10 cellular contexts compared by ENCODE assay signal in genomic region chr6:30829639-30830250, GRCh38. TPM values are rescaled to one million over a fixed set of nuclear protein-coding genes. Genes with fewer than 3 reads are reported as not detected.
DNase-seq lines count a peak whose midpoint lies in the region; ATAC-seq and TF ChIP-seq lines count a peak whose summit lies in the region.
"Had no signal": no experiment of that assay in that cellular context is flagged by ENCODE, and none has a peak within 500 bp of the region (broad histone marks: within the 10 kb centered on the region; RNA-seq: fewer than 3 reads in every experiment).

No MANE protein-coding gene starts in this region.

- no peaks in the 10 kb centered on the region for H3K27me3 Mint-ChIP-seq in CD8-positive, alpha-beta T cell (ENCODE audit: low read depth)

- H3K27ac ChIP-seq in CD8-positive, alpha-beta T cell (ENCODE audit: low read depth, low read length), result peak overlapping the region; percentile 67
- H3K27ac ChIP-seq in OCI-LY1 (ENCODE audit: low read depth, low read length, poor library complexity, severe bottlenecking) (no peak overlapping the region), colonic mucosa (peak overlapping the region; percentile 41), GM23248 (no peak overlapping the region)

- intact Hi-C loops in CD8-positive, alpha-beta T cell (cut with DNase I, micrococcal nuclease), result loop anchor here (2.0 to 5.0 kb wide), 2 partner anchors 85 to 298 kb away; partner anchors contain the start of gene IER3 (in 1 of the 2)
- intact Hi-C loops in colonic mucosa (cut with DNase I) (loop anchor here (2.0 to 5.0 kb wide), 2 partner anchors 47 to 258 kb away; no protein-coding TSS in a partner anchor), posterior vena cava (cut with DNase I) (loop anchor here (2.0 to 10.0 kb wide), 5 partner anchors 48 to 248 kb away; no protein-coding TSS in a partner anchor)

- H2AFZ ChIP-seq in OCI-LY1 (ENCODE audit: low read length) (no peak overlapping the region), GM23248 (no peak overlapping the region)

- WGBS in GM23248 (ENCODE audit: low coverage in 1 of 2, low lambda C conversion rate in 2 of 2, missing lambda C conversion rate in 2 of 2), 2 experiments, result 73 to 82% methylated on average over 6 of the region's 6 CpGs

- H3K36me3 Mint-ChIP-seq in CD8-positive, alpha-beta T cell, result peaks cover 24% of the 10 kb centered on the region

- H3K27me3 ChIP-seq in CD8-positive, alpha-beta T cell (ENCODE audit: insufficient read depth, low read length), result no peaks in the 10 kb centered on the region
- H3K27me3 ChIP-seq in OCI-LY1 (ENCODE audit: insufficient read depth, low read length) (peaks cover 3% of the 10 kb centered on the region; the same call in 1 of the 2 replicates), colonic mucosa (no peaks in the 10 kb centered on the region), GM23248 (replicated peaks; ENCODE audit: insufficient read depth) (no peaks in the 10 kb centered on the region)

- in situ Hi-C loops in GM23248 (cut with MboI), result loop anchor here (10.0 kb wide), 1 partner anchor 255 kb away; no protein-coding TSS in a partner anchor

- POLR2A ChIA-PET in CD8-positive, alpha-beta T cell (lab: Charles Lee), result interaction anchor here (0.5 to 1.7 kb wide), 5 partner anchors 10 to 262 kb away, joined by 3 to 6 read pairs (median 4); partner anchors contain the start of gene DDR1

- TF ChIP-seq CTCF in CD8-positive, alpha-beta T cell (IDR thresholded peaks at IDR 0.05), result no peak
- TF ChIP-seq CTCF in OCI-LY1 (IDR thresholded peaks at IDR 0.05; ENCODE audit: low read length), result peak; percentile 23
- no peak for TF ChIP-seq CTCF in colonic mucosa (IDR thresholded peaks at IDR 0.05)

- H3K4me3 Mint-ChIP-seq in CD8-positive, alpha-beta T cell, result peak overlapping the region; percentile 96

- ATAC-seq in CD8-positive, alpha-beta T cell, result peak; percentile 25

- H4K20me1 ChIP-seq in OCI-LY1 (ENCODE audit: insufficient read depth, low read length) (no peaks in the 10 kb centered on the region), GM23248 (ENCODE audit: insufficient read depth) (no peaks in the 10 kb centered on the region)

- H3K27ac Mint-ChIP-seq in CD8-positive, alpha-beta T cell, result peak overlapping the region; percentile 97

- H3K79me2 ChIP-seq in OCI-LY1 (ENCODE audit: insufficient read depth, low read length) (no peaks in the 10 kb centered on the region), GM23248 (ENCODE audit: insufficient read depth) (no peaks in the 10 kb centered on the region)

- peak overlapping the region; percentile 91 for H3K4me3 ChIP-seq in CD8-positive, alpha-beta T cell (ENCODE audit: low read depth, low read length)
- no peak overlapping the region for H3K4me3 ChIP-seq in OCI-LY1 (ENCODE audit: low read depth, low read length, poor library complexity, severe bottlenecking)
- H3K4me3 ChIP-seq in colonic mucosa, result no peak overlapping the region
- H3K4me3 ChIP-seq in GM23248, result no peak overlapping the region

- CTCF ChIA-PET in CD8-positive, alpha-beta T cell (lab: Charles Lee), result interaction anchor here (0.7 to 8.9 kb wide), 23 partner anchors 8 to 264 kb away, joined by 3 to 113 read pairs (median 5); partner anchors contain the start of genes DDR1, IER3 and VARS2

- no peak for DNase-seq in CD8-positive, alpha-beta T cell
- DNase-seq in colonic mucosa (no peak), posterior vena cava (ENCODE audit: low spot score) (peak; percentile 66), GM23248 (no peak), NAMALWA (ENCODE audit: low spot score) (no peak), GM03348 (ENCODE audit: low spot score) (no peak)
- no peak for DNase-seq in effector CD4-positive, alpha-beta T cell
- DNase-seq: anterior cingulate cortex, NCI-H1092 had no signal

- peaks cover 76% of the 10 kb centered on the region for H3K4me1 Mint-ChIP-seq in CD8-positive, alpha-beta T cell (ENCODE audit: low read depth)

- H3F3A ChIP-seq in OCI-LY1 (ENCODE audit: insufficient read depth, low read length) (no peaks in the 10 kb centered on the region), GM23248 (ENCODE audit: insufficient read depth) (no peaks in the 10 kb centered on the region)

- H3K9ac ChIP-seq in OCI-LY1 (ENCODE audit: low read length) (no peak overlapping the region), colonic mucosa (ENCODE audit: low read depth in 2 of 2, low read length in 2 of 2) (no peak overlapping the region), GM23248 (no peak overlapping the region)

- no peak overlapping the region for H3K4me2 ChIP-seq in OCI-LY1 (ENCODE audit: low read length)
- no peak overlapping the region for H3K4me2 ChIP-seq in GM23248 (ENCODE audit: unreplicated experiment)

- peaks cover 56% of the 10 kb centered on the region for H3K4me1 ChIP-seq in CD8-positive, alpha-beta T cell (ENCODE audit: insufficient read depth, low read length)
- no peaks in the 10 kb centered on the region for H3K4me1 ChIP-seq in OCI-LY1 (ENCODE audit: insufficient read depth, low read length, severe bottlenecking)
- peaks cover 11% of the 10 kb centered on the region for H3K4me1 ChIP-seq in colonic mucosa
- H3K4me1 ChIP-seq in GM23248 (ENCODE audit: insufficient read depth), result peaks cover 15% of the 10 kb centered on the region

- no peaks in the 10 kb centered on the region for H3K9me3 ChIP-seq in CD8-positive, alpha-beta T cell (ENCODE audit: low read length)
- no peaks in the 10 kb centered on the region for H3K9me3 ChIP-seq in OCI-LY1 (ENCODE audit: low read length)
- no peaks in the 10 kb centered on the region for H3K9me3 ChIP-seq in colonic mucosa
- H3K9me3 ChIP-seq in GM23248 (ENCODE audit: low read depth), result no peaks in the 10 kb centered on the region

- H3K9me2 ChIP-seq in OCI-LY1 (ENCODE audit: low read depth, low read length) (no peaks in the 10 kb centered on the region), GM23248 (ENCODE audit: insufficient read depth) (no peaks in the 10 kb centered on the region)

- no peaks in the 10 kb centered on the region for H3K9me3 Mint-ChIP-seq in CD8-positive, alpha-beta T cell

- no peaks in the 10 kb centered on the region for H3K36me3 ChIP-seq in CD8-positive, alpha-beta T cell (ENCODE audit: insufficient read depth, low read length)
- H3K36me3 ChIP-seq in OCI-LY1 (ENCODE audit: insufficient read depth, low read length) (no peaks in the 10 kb centered on the region), colonic mucosa (no peaks in the 10 kb centered on the region), GM23248 (ENCODE audit: low read depth) (no peaks in the 10 kb centered on the region)

RNA-seq across cellular contexts. Expression of gene DDR1, which starts 54.6 kb away (rescaled TPM):
- total RNA-seq in CD8-positive, alpha-beta T cell, result 1 to 10 TPM; 5.9 to 8.0 TPM
- total RNA-seq in colonic mucosa, result 100 to 1,000 TPM; 261 to 267 TPM
- 10 to 100 TPM; 25.2 to 26.0 TPM for total RNA-seq in posterior vena cava
- 23.1 and 27.0 TPM in 2 replicates for total RNA-seq in GM23248 (2014; rRNA removed; shearing (Covaris generic))
- polyA plus RNA-seq in GM23248 (2016; fragmentation: Nextera tagmentation; extraction: Ambion mirVana), result 16.9 and 17.5 TPM in 2 replicates

Comparison
In these comparisons a context has a peak if more than half of its experiments do, and no peak if none do; other contexts are left out.
1. H3K27ac ChIP-seq: peak in CD8-positive, alpha-beta T cell (single experiment) and colonic mucosa (single experiment); none in OCI-LY1 (single experiment) and GM23248 (single experiment).